In genomic region chr11:839875-840617, GRCh38 we compare ENCODE assay signal across 9 cellular contexts. TPM values are rescaled to one million over a fixed set of nuclear protein-coding genes. Genes with fewer than 3 reads are reported as not detected.
A peak's percentile ranks its signal among the peaks of the same experiment; 100 is the strongest.
DNase-seq lines count a peak whose midpoint lies in the region; ATAC-seq, FAIRE-seq and TF ChIP-seq lines count a peak whose summit lies in the region.
"Had no signal": no experiment of that assay in that cellular context is flagged by ENCODE, and none has a peak within 500 bp of the region (broad histone marks: within the 10 kb centered on the region; RNA-seq: fewer than 3 reads in every experiment).

No MANE protein-coding gene starts in this region.

- no peak overlapping the region for H3K27ac Mint-ChIP-seq in activated naive CD4-positive, alpha-beta T cell treated with anti-CD3 and anti-CD28 coated beads for 36 hours
- H3K27ac Mint-ChIP-seq in endothelial cell (ENCODE audit: unreplicated experiment): no peak overlapping the region

- H3K4me1 ChIP-seq in Panc1 (ENCODE audit: control insufficient read depth, insufficient read depth, low read length): peaks cover 70% of the 10 kb centered on the region
- H3K4me1 ChIP-seq in subcutaneous abdominal adipose tissue (ENCODE audit: control insufficient read depth in 5 of 5, insufficient read depth in 5 of 5, low read length in 5 of 5): peaks cover 11 to 78% (median 57%) of the 10 kb centered on the region in 5 donors

- FAIRE-seq in frontal cortex (lab: Jason Lieb, UNC): no peak

- TF ChIP-seq CTCF in Panc1 (IDR thresholded peaks at IDR 0.05) (peak; percentile 91), endothelial cell (IDR thresholded peaks at IDR 0.05; ENCODE audit: unreplicated experiment) (no peak)

- in situ Hi-C loops in Panc1 (cut with HindIII; ENCODE audit: low pct_unique_long_range_greater_than_20kb, low sequenced_read_pairs): no loop called here

- intact Hi-C loops in activated naive CD4-positive, alpha-beta T cell treated with anti-CD3 and anti-CD28 coated beads for 36 hours (cut with micrococcal nuclease): loop anchor here (5.0 kb wide), 1 partner anchor 87 kb away; the partner anchor contains the start of gene AP2A2
- intact Hi-C loops in Panc1 (cut with micrococcal nuclease; ENCODE audit: unreplicated experiment): no loop called here

- H3K27me3 ChIP-seq in Panc1 (ENCODE audit: control insufficient read depth, insufficient read depth, low read length) (no peaks in the 10 kb centered on the region), subcutaneous abdominal adipose tissue (ENCODE audit: control insufficient read depth in 5 of 5, insufficient read depth in 4 of 5, low read length in 5 of 5) (no peaks in the 10 kb centered on the region)

- H3K27me3 Mint-ChIP-seq in activated naive CD4-positive, alpha-beta T cell treated with anti-CD3 and anti-CD28 coated beads for 36 hours (ENCODE audit: low read depth): no peaks in the 10 kb centered on the region
- H3K27me3 Mint-ChIP-seq in endothelial cell (ENCODE audit: unreplicated experiment): peaks cover 3% of the 10 kb centered on the region

- DNase-seq in activated naive CD4-positive, alpha-beta T cell treated with anti-CD3 and anti-CD28 coated beads for 36 hours: no peak
- no peak for DNase-seq in activated naive CD4-positive, alpha-beta T cell treated with Interleukin-2 at 50 U/mL for 16 hours
- no peak for DNase-seq in Panc1 (ENCODE audit: low read depth, low spot score)
- DNase-seq in endothelial cell (ENCODE audit: low spot score): no peak
- no peak for DNase-seq in frontal cortex (ENCODE audit: low spot score in 2 of 2)
- DNase-seq: activated effector memory CD4-positive, alpha-beta T cell treated with Interleukin-2 at 50 U/mL for 16 hours had no signal

- H3K36me3 ChIP-seq in Panc1 (ENCODE audit: control insufficient read depth, insufficient read depth, low read length) (peaks cover 5% of the 10 kb centered on the region; the same call in 1 of the 2 replicates), subcutaneous abdominal adipose tissue (ENCODE audit: control insufficient read depth in 5 of 5, insufficient read depth in 5 of 5, low read length in 5 of 5) (peaks cover 0 to 52% (median 47%) of the 10 kb centered on the region in 5 donors)

- H3K4me3 Mint-ChIP-seq in activated naive CD4-positive, alpha-beta T cell treated with anti-CD3 and anti-CD28 coated beads for 36 hours: peak overlapping the region; percentile 84
- peak overlapping the region; percentile 73 for H3K4me3 Mint-ChIP-seq in endothelial cell (ENCODE audit: unreplicated experiment)

- H3K9me3 ChIP-seq in Panc1 (ENCODE audit: control insufficient read depth, insufficient read depth, low read depth, low read length) (no peaks in the 10 kb centered on the region), subcutaneous abdominal adipose tissue (ENCODE audit: control insufficient read depth in 5 of 5, low read length in 5 of 5) (no peaks in the 10 kb centered on the region)

- H3K4me3 ChIP-seq in Panc1 (ENCODE audit: low read depth in 2 of 2, low read length in 2 of 2) (peak overlapping the region; percentile 85 to 96), subcutaneous abdominal adipose tissue (ENCODE audit: low read depth in 1 of 5, low read length in 5 of 5) (peak overlapping the region in 1 of 5 donors; percentile 94)

- H3K9ac ChIP-seq in subcutaneous abdominal adipose tissue (ENCODE audit: low read length in 5 of 5): peak overlapping the region in 4 of 5 donors; percentile 6 to 57 (median 40)

- peaks cover 27% of the 10 kb centered on the region for H3K4me1 Mint-ChIP-seq in activated naive CD4-positive, alpha-beta T cell treated with anti-CD3 and anti-CD28 coated beads for 36 hours (ENCODE audit: low read depth)
- peaks cover 10% of the 10 kb centered on the region for H3K4me1 Mint-ChIP-seq in endothelial cell (ENCODE audit: unreplicated experiment)

- POLR2A ChIA-PET in Panc1 (lab: Charles Lee): interaction anchor here (0.5 kb wide), 1 partner anchor 511 kb away, joined by 5 read pairs; no protein-coding TSS in a partner anchor

- ATAC-seq in Panc1: no peak
- no peak for ATAC-seq in HG03025 (IDR thresholded peaks at IDR 0.05; ENCODE audit: low FRiP score, unreplicated experiment)
- no peak for ATAC-seq in GM19395 (IDR thresholded peaks at IDR 0.05; ENCODE audit: unreplicated experiment)

- peaks cover 2% of the 10 kb centered on the region for H3K36me3 Mint-ChIP-seq in activated naive CD4-positive, alpha-beta T cell treated with anti-CD3 and anti-CD28 coated beads for 36 hours (ENCODE audit: low read depth)
- no peaks in the 10 kb centered on the region for H3K36me3 Mint-ChIP-seq in endothelial cell (ENCODE audit: low read depth, unreplicated experiment)

- H3K9me3 Mint-ChIP-seq in activated naive CD4-positive, alpha-beta T cell treated with anti-CD3 and anti-CD28 coated beads for 36 hours: no peaks in the 10 kb centered on the region
- H3K9me3 Mint-ChIP-seq in endothelial cell (ENCODE audit: unreplicated experiment): no peaks in the 10 kb centered on the region

- BruUV-seq in Panc1 (replicated peaks; lab: Mats Ljungman, UMichigan): no TSS peak

- H3K27ac ChIP-seq in Panc1 (ENCODE audit: low read length) (peak overlapping the region; percentile 92), subcutaneous abdominal adipose tissue (ENCODE audit: low read depth, low read length) (peak overlapping the region; percentile 72)

- CTCF ChIA-PET in activated naive CD4-positive, alpha-beta T cell treated with anti-CD3 and anti-CD28 coated beads for 36 hours (lab: Charles Lee): no interaction called here
- CTCF ChIA-PET in Panc1 (lab: Charles Lee): interaction anchor here (0.6 to 1.1 kb wide), 2 partner anchors 58 to 211 kb away, joined by 3 read pairs; no protein-coding TSS in a partner anchor

RNA-seq across cellular contexts. Expression of gene POLR2L, which starts 2.3 kb away (rescaled TPM):
- 10 to 100 TPM; 68.1 to 68.2 TPM for total RNA-seq in activated naive CD4-positive, alpha-beta T cell treated with anti-CD3 and anti-CD28 coated beads for 36 hours
- 673 TPM for total RNA-seq in Panc1 (2021; ENCODE audit: unreplicated experiment)
- polyA plus RNA-seq in Panc1 (2012; ENCODE audit: insufficient read length): 2,061 TPM
- total RNA-seq in endothelial cell (ENCODE audit: unreplicated experiment): 76.7 TPM
- 17.5 TPM for total RNA-seq in frontal cortex

RNA-seq across cellular contexts. Expression of gene TSPAN4, which starts 2.6 kb away (rescaled TPM):
- total RNA-seq in activated naive CD4-positive, alpha-beta T cell treated with anti-CD3 and anti-CD28 coated beads for 36 hours: 1 to 10 TPM; 5.0 to 6.3 TPM
- total RNA-seq in Panc1 (2021; ENCODE audit: unreplicated experiment) (187 TPM), endothelial cell (ENCODE audit: unreplicated experiment) (26.4 TPM), frontal cortex (14.3 TPM)
- 257 TPM for polyA plus RNA-seq in Panc1 (2012; ENCODE audit: insufficient read length)

RNA-seq across cellular contexts. Expression of gene CD151, which starts 7.3 kb away (rescaled TPM):
- 10 to 100 TPM; 16.3 to 18.1 TPM for total RNA-seq in activated naive CD4-positive, alpha-beta T cell treated with anti-CD3 and anti-CD28 coated beads for 36 hours
- total RNA-seq in Panc1 (2021; ENCODE audit: unreplicated experiment) (680 TPM), endothelial cell (ENCODE audit: unreplicated experiment) (49.6 TPM), frontal cortex (34.6 TPM)
- polyA plus RNA-seq in Panc1 (2012; ENCODE audit: insufficient read length): 1,015 TPM

RNA-seq across cellular contexts. Expression of gene CRACR2B, which starts 12.3 kb away (rescaled TPM):
- total RNA-seq in activated naive CD4-positive, alpha-beta T cell treated with anti-CD3 and anti-CD28 coated beads for 36 hours: under 1 TPM; 0.32 to 0.41 TPM
- total RNA-seq in Panc1 (2021; ENCODE audit: unreplicated experiment) (132 TPM), endothelial cell (ENCODE audit: unreplicated experiment) (28.8 TPM), frontal cortex (0.82 TPM)
- 167 TPM for polyA plus RNA-seq in Panc1 (2012; ENCODE audit: insufficient read length)

RNA-seq across cellular contexts. Expression of gene PNPLA2, which starts 21.3 kb away (rescaled TPM):
- total RNA-seq in activated naive CD4-positive, alpha-beta T cell treated with anti-CD3 and anti-CD28 coated beads for 36 hours: 10 to 100 TPM; 15.5 to 22.6 TPM
- total RNA-seq in Panc1 (2021; ENCODE audit: unreplicated experiment) (244 TPM), endothelial cell (ENCODE audit: unreplicated experiment) (40.5 TPM), frontal cortex (5.3 TPM)
- 377 TPM for polyA plus RNA-seq in Panc1 (2012; ENCODE audit: insufficient read length)

Comparison
In these comparisons a context has a peak if more than half of its experiments do, and no peak if none do; other contexts are left out.
1. RNA of gene CD151, which starts 7.3 kb away (total RNA-seq): 680 TPM in Panc1 (single experiment); 49.6 TPM in endothelial cell (single experiment), 34.6 TPM in frontal cortex (single experiment) and 16.3 to 18.1 TPM in activated naive CD4-positive, alpha-beta T cell treated with anti-CD3 and anti-CD28 coated beads for 36 hours; every median in the first group is over 10 times any median in the second.